ENCODE assay signal across 29 cellular contexts in the genomic region with DNA sequence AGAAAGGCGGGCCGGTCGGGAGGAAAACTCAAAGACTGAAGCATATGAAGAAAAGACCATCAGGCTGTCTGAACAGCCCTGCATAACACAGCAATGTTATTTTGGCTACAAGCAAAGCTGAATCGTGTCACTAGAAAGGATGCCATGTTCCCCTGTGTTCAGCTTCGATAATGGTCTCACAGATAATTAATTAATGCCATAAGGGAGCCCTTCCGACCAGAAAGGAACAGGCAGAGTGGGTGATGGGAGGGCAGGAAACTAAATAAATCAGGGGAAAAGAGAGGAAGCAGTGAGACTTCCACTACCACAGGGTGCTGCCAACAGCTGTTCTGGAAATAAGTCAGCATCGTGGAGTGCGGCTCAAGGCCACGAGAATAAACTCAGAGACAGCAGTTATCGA. TPM values are rescaled to one million over a fixed set of nuclear protein-coding genes. Genes with fewer than 3 reads are reported as not detected.
"Had no signal": no experiment of that assay in that cellular context is flagged by ENCODE, and none has a peak within 500 bp of the region (broad histone marks: within the 10 kb centered on the region; RNA-seq: fewer than 3 reads in every experiment).

No MANE protein-coding gene starts in this region.

- DNase-seq: activated CD4-positive, alpha-beta memory T cell treated with anti-CD3 and anti-CD28 coated beads, Interleukin-2, amount 10 ng/mL, durations not matched to agents 7 days and 5 days; activated CD4-positive, alpha-beta T cell treated with anti-CD3 and anti-CD28 coated beads for 1 hour; activated CD4-positive, alpha-beta T cell treated with anti-CD3 and anti-CD28 coated beads for 48 hours; activated CD4-positive, CD25-positive, alpha-beta regulatory T cell; activated CD8-positive, alpha-beta memory T cell treated with anti-CD3 and anti-CD28 coated beads for 24 hours; activated CD8-positive, alpha-beta memory T cell treated with anti-CD3 and anti-CD28 coated beads, Interleukin-2, amount 10 ng/mL, durations not matched to agents 7 days and 5 days; activated CD8-positive, alpha-beta memory T cell treated with anti-CD3 and anti-CD28 coated beads, Interleukin-2, amount 50 U/mL, for 48 hours; activated effector memory CD4-positive, alpha-beta T cell treated with Interleukin-2 at 50 U/mL for 16 hours; activated naive CD4-positive, alpha-beta T cell treated with anti-CD3 and anti-CD28 coated beads, Interleukin-2, amount 50 U/mL, for 16 hours; activated naive CD8-positive, alpha-beta T cell treated with anti-CD3 and anti-CD28 coated beads for 36 hours; activated T-cell treated with anti-CD3 and anti-CD28 coated beads, Interleukin-2, amount 50 U/mL, for 48 hours; amniotic stem cell; aorta; NCI-H1105 treated with DMSO at 0.1 percent for 48 hours; NCI-H1436; NCI-H1694; NCI-H1930; NCI-H2081 treated with DMSO at 0.1 percent for 48 hours; NCI-H524 treated with DMSO at 0.1 percent for 48 hours; OCI-M1; Right ventricle myocardium superior; SJCRH30; T-helper 1 cell; T-helper 2 cell; T-helper 9 cell; WERI-Rb-1 had no signal

- H3K4me3 ChIP-seq: breast epithelium, K562, SJCRH30, SK-N-MC had no signal

- H3K36me3 Mint-ChIP-seq: activated CD8-positive, alpha-beta memory T cell treated with anti-CD3 and anti-CD28 coated beads, Interleukin-2, amount 10 ng/mL, durations not matched to agents 7 days and 5 days; activated naive CD8-positive, alpha-beta T cell treated with anti-CD3 and anti-CD28 coated beads for 36 hours had no signal

- H3K9me3 ChIP-seq: SJCRH30 had no signal

- H3K27me3 ChIP-seq: SJCRH30 had no signal

- H3K4me1 ChIP-seq: SJCRH30 had no signal

- H3K27ac ChIP-seq: breast epithelium, SJCRH30, SK-N-MC, WERI-Rb-1 had no signal

- H3K36me3 ChIP-seq: breast epithelium, SJCRH30 had no signal

- ATAC-seq: activated CD8-positive, alpha-beta memory T cell treated with anti-CD3 and anti-CD28 coated beads, Interleukin-2, amount 10 ng/mL, durations not matched to agents 7 days and 5 days; K562 had no signal

- H3K27ac Mint-ChIP-seq: activated CD4-positive, alpha-beta memory T cell treated with anti-CD3 and anti-CD28 coated beads, Interleukin-2, amount 10 ng/mL, durations not matched to agents 7 days and 5 days; activated CD8-positive, alpha-beta memory T cell treated with anti-CD3 and anti-CD28 coated beads, Interleukin-2, amount 10 ng/mL, durations not matched to agents 7 days and 5 days; activated naive CD8-positive, alpha-beta T cell treated with anti-CD3 and anti-CD28 coated beads for 36 hours had no signal

- H3K4me3 Mint-ChIP-seq: activated CD4-positive, alpha-beta memory T cell treated with anti-CD3 and anti-CD28 coated beads, Interleukin-2, amount 10 ng/mL, durations not matched to agents 7 days and 5 days; activated CD8-positive, alpha-beta memory T cell treated with anti-CD3 and anti-CD28 coated beads, Interleukin-2, amount 10 ng/mL, durations not matched to agents 7 days and 5 days; activated naive CD8-positive, alpha-beta T cell treated with anti-CD3 and anti-CD28 coated beads for 36 hours had no signal

RNA-seq across cellular contexts. Expression of a gene that starts 3.2 kb away (rescaled TPM):
- total RNA-seq: K562 had no signal
- polyA plus RNA-seq: K562 had no signal
